Comparison of ENCODE assay signal across 8 cellular contexts in genomic region chr10:92087750-92088395, GRCh38.
A peak's percentile ranks its signal among the peaks of the same experiment; 100 is the strongest.
DNase-seq lines count a peak whose midpoint lies in the region; TF ChIP-seq lines count a peak whose summit lies in the region.

No MANE protein-coding gene starts in this region.

- H3K9ac ChIP-seq in GM23248 (no peak overlapping the region), KMS-11 (peak overlapping the region; percentile 16; the same call in 1 of the 2 replicates)

- H3K79me2 ChIP-seq in GM23248 (ENCODE audit: insufficient read depth) (no peaks in the 10 kb centered on the region), KMS-11 (ENCODE audit: insufficient read depth, low read depth) (no peaks in the 10 kb centered on the region)

- peak; percentile 88 for TF ChIP-seq CTCF in KMS-11 (conservative IDR thresholded peaks at IDR 0.05; ENCODE audit: low read depth, low read length)
- TF ChIP-seq CTCF in foreskin fibroblast (IDR thresholded peaks at IDR 0.05; ENCODE audit: low read depth, low read length): peak; percentile 68
- peak; percentile 92 for TF ChIP-seq CTCF in osteocyte (IDR thresholded peaks at IDR 0.05)
- peak; percentile 72 to 91 (median 82) for TF ChIP-seq CTCF in uterus (IDR thresholded peaks at IDR 0.05)

- no peaks in the 10 kb centered on the region for H3K9me3 ChIP-seq in GM23248 (ENCODE audit: low read depth)
- no peaks in the 10 kb centered on the region for H3K9me3 ChIP-seq in uterus

- no peaks in the 10 kb centered on the region for H3F3A ChIP-seq in GM23248 (ENCODE audit: insufficient read depth)

- 17 to 20% methylated on average over 7 of the region's 7 CpGs for WGBS in GM23248 (ENCODE audit: low coverage in 1 of 2, low lambda C conversion rate in 2 of 2, missing lambda C conversion rate in 2 of 2), 2 experiments

- H3K27ac Mint-ChIP-seq in activated T-helper 1 cell treated with anti-CD3 and anti-CD28 coated beads, Interleukin-12 subunit alpha, Interleukin-12 subunit beta, Interleukin-2, Interleukin-4 antibody, amounts not matched to agents 30 ng/mL and 10 ng/mL and 1 ng/mL, durations not matched to agents 14 hours and 24 hours and 36 hours: no peak overlapping the region
- H3K27ac Mint-ChIP-seq in osteocyte (ENCODE audit: unreplicated experiment): no peak overlapping the region

- no peaks in the 10 kb centered on the region for H3K9me2 ChIP-seq in GM23248 (ENCODE audit: insufficient read depth)

- no peak overlapping the region for H3K4me3 Mint-ChIP-seq in activated T-helper 1 cell treated with anti-CD3 and anti-CD28 coated beads, Interleukin-12 subunit alpha, Interleukin-12 subunit beta, Interleukin-2, Interleukin-4 antibody, amounts not matched to agents 30 ng/mL and 10 ng/mL and 1 ng/mL, durations not matched to agents 14 hours and 24 hours and 36 hours
- peak overlapping the region; percentile 33 for H3K4me3 Mint-ChIP-seq in osteocyte (ENCODE audit: unreplicated experiment)

- H3K4me2 ChIP-seq in GM23248 (ENCODE audit: unreplicated experiment): no peak overlapping the region
- H3K4me2 ChIP-seq in KMS-11: peak overlapping the region; percentile 89

- H3K36me3 Mint-ChIP-seq in activated T-helper 1 cell treated with anti-CD3 and anti-CD28 coated beads, Interleukin-12 subunit alpha, Interleukin-12 subunit beta, Interleukin-2, Interleukin-4 antibody, amounts not matched to agents 30 ng/mL and 10 ng/mL and 1 ng/mL, durations not matched to agents 14 hours and 24 hours and 36 hours (ENCODE audit: low read depth): no peaks in the 10 kb centered on the region
- no peaks in the 10 kb centered on the region for H3K36me3 Mint-ChIP-seq in osteocyte (ENCODE audit: unreplicated experiment)

- in situ Hi-C loops in G401 (cut with HindIII; ENCODE audit: low sequenced_read_pairs) (no loop called here), GM23248 (cut with MboI) (no loop called here)

- no peak for TF ChIP-seq POLR2A in uterus (IDR thresholded peaks at IDR 0.05)

- intact Hi-C loops in activated T-helper 1 cell treated with anti-CD3 and anti-CD28 coated beads, Interleukin-12 subunit alpha, Interleukin-12 subunit beta, Interleukin-2, Interleukin-4 antibody, amounts not matched to agents 30 ng/mL and 10 ng/mL and 1 ng/mL, durations not matched to agents 14 hours and 24 hours and 36 hours (cut with micrococcal nuclease): loop anchor here (1.0 kb wide), 3 partner anchors 204 to 486 kb away; partner anchors contain the start of gene IDE
- intact Hi-C loops in uterus (cut with DNase I; ENCODE audit: low total_unique reads): loop anchor here (10.0 kb wide), 1 partner anchor 347 kb away; no protein-coding TSS in a partner anchor

- no peaks in the 10 kb centered on the region for H3K27me3 Mint-ChIP-seq in activated T-helper 1 cell treated with anti-CD3 and anti-CD28 coated beads, Interleukin-12 subunit alpha, Interleukin-12 subunit beta, Interleukin-2, Interleukin-4 antibody, amounts not matched to agents 30 ng/mL and 10 ng/mL and 1 ng/mL, durations not matched to agents 14 hours and 24 hours and 36 hours (ENCODE audit: insufficient read depth)
- H3K27me3 Mint-ChIP-seq in osteocyte (ENCODE audit: unreplicated experiment): no peaks in the 10 kb centered on the region

- DNase-seq in G401 (ENCODE audit: low spot score) (peak; percentile 92), GM23248 (peak; percentile 84), RKO (ENCODE audit: low spot score) (peak; percentile 86), foreskin fibroblast (peak; percentile 59 to 86), osteocyte (ENCODE audit: extremely low spot score, unreplicated experiment) (peak; percentile 87), uterus (peak; percentile 55 to 72)
- peak; percentile 43 for DNase-seq in activated T-helper 1 cell treated with anti-CD3 and anti-CD28 coated beads, Interleukin-12 subunit alpha, Interleukin-12 subunit beta, Interleukin-2, Interleukin-4 antibody, amounts not matched to agents 30 ng/mL and 10 ng/mL and 1 ng/mL, durations not matched to agents 14 hours and 24 hours and 36 hours (ENCODE audit: low spot score)

- peaks cover 8% of the 10 kb centered on the region for H3K4me1 Mint-ChIP-seq in activated T-helper 1 cell treated with anti-CD3 and anti-CD28 coated beads, Interleukin-12 subunit alpha, Interleukin-12 subunit beta, Interleukin-2, Interleukin-4 antibody, amounts not matched to agents 30 ng/mL and 10 ng/mL and 1 ng/mL, durations not matched to agents 14 hours and 24 hours and 36 hours (ENCODE audit: low read depth)
- peaks cover 3% of the 10 kb centered on the region for H3K4me1 Mint-ChIP-seq in osteocyte (ENCODE audit: unreplicated experiment)

- H2AFZ ChIP-seq in GM23248 (no peak overlapping the region; the same call in 1 of the 2 replicates), KMS-11 (ENCODE audit: low read depth) (no peak overlapping the region; the same call in 1 of the 2 replicates)

- H3K27me3 ChIP-seq in GM23248 (replicated peaks; ENCODE audit: insufficient read depth): no peaks in the 10 kb centered on the region
- no peaks in the 10 kb centered on the region for H3K27me3 ChIP-seq in KMS-11 (ENCODE audit: insufficient read depth, low read depth)
- H3K27me3 ChIP-seq in uterus: no peaks in the 10 kb centered on the region

- no peaks in the 10 kb centered on the region for H3K36me3 ChIP-seq in GM23248 (ENCODE audit: low read depth)
- no peaks in the 10 kb centered on the region for H3K36me3 ChIP-seq in KMS-11 (ENCODE audit: insufficient read depth)
- H3K36me3 ChIP-seq in uterus: no peaks in the 10 kb centered on the region

- H3K4me3 ChIP-seq in GM23248 (no peak overlapping the region), KMS-11 (IDR thresholded peaks at IDR 0.05; ENCODE audit: insufficient read depth, low read depth, low read length) (no peak overlapping the region), foreskin fibroblast (ENCODE audit: low read depth in 1 of 2, low read length in 2 of 2) (no peak overlapping the region), uterus (no peak overlapping the region)

- H3K27ac ChIP-seq in GM23248 (no peak overlapping the region), KMS-11 (no peak overlapping the region), uterus (no peak overlapping the region)

- H4K20me1 ChIP-seq in GM23248 (ENCODE audit: insufficient read depth): no peaks in the 10 kb centered on the region
- no peaks in the 10 kb centered on the region for H4K20me1 ChIP-seq in KMS-11 (ENCODE audit: insufficient read depth)

- H3K4me1 ChIP-seq in GM23248 (ENCODE audit: insufficient read depth) (no peaks in the 10 kb centered on the region), KMS-11 (ENCODE audit: low read depth, poor library complexity, severe bottlenecking) (peaks cover 76% of the 10 kb centered on the region), uterus (no peaks in the 10 kb centered on the region)

- no peaks in the 10 kb centered on the region for H3K9me3 Mint-ChIP-seq in activated T-helper 1 cell treated with anti-CD3 and anti-CD28 coated beads, Interleukin-12 subunit alpha, Interleukin-12 subunit beta, Interleukin-2, Interleukin-4 antibody, amounts not matched to agents 30 ng/mL and 10 ng/mL and 1 ng/mL, durations not matched to agents 14 hours and 24 hours and 36 hours
- H3K9me3 Mint-ChIP-seq in osteocyte (ENCODE audit: unreplicated experiment): no peaks in the 10 kb centered on the region
